In the genomic region with DNA sequence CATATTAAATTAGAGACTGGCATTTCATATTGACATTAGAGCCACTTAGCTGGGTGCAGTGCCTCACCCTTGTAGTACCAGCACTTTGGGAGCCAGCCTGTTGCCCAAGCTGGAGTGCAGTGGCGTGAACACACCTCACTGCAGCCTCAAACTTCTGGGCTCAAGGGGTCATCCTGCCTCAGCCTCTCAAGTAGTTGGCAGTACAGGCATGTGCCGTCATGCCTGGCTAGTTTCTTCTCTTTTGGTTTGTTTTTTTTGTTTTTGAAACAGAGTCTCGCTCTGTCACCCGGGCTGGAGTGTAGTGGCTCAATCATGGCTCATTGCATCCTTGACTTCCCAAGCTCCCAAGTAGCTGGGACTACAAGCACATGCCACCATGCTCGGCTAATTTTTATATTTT, we compare ENCODE assay signal across 1 cellular context.
TF ChIP-seq lines count a peak whose summit lies in the region.

No MANE protein-coding gene starts in this region.

TF ChIP-seq in HEK293, 187 proteins besides CTCF, POLR2A, EP300 and RAD21 (continued from another document):
- TF ChIP-seq ZBTB11 (tag by site-specific recombination; conservative IDR thresholded peaks at IDR 0.05; ENCODE audit: low read depth) (no peak), GFI1B (tag by site-specific recombination; IDR thresholded peaks at IDR 0.05) (no peak), ZNF394 (tag by site-specific recombination; IDR thresholded peaks at IDR 0.05; ENCODE audit: borderline replicate concordance) (no peak), ZNF433 (tag by site-specific recombination; IDR thresholded peaks at IDR 0.05; ENCODE audit: low read depth) (no peak), HOXC10 (CRISPR knock-in tag; IDR thresholded peaks at IDR 0.05) (no peak), ZNF121 (tag by site-specific recombination; IDR thresholded peaks at IDR 0.05) (no peak), ZNF600 (tag by site-specific recombination; IDR thresholded peaks at IDR 0.05) (peak; percentile 52; the same call in 1 of the 2 replicates), OSR2 (tag by site-specific recombination; IDR thresholded peaks at IDR 0.05) (peak; percentile 86)
